Comparison of ENCODE assay signal across 1 cellular context in the genomic region with DNA sequence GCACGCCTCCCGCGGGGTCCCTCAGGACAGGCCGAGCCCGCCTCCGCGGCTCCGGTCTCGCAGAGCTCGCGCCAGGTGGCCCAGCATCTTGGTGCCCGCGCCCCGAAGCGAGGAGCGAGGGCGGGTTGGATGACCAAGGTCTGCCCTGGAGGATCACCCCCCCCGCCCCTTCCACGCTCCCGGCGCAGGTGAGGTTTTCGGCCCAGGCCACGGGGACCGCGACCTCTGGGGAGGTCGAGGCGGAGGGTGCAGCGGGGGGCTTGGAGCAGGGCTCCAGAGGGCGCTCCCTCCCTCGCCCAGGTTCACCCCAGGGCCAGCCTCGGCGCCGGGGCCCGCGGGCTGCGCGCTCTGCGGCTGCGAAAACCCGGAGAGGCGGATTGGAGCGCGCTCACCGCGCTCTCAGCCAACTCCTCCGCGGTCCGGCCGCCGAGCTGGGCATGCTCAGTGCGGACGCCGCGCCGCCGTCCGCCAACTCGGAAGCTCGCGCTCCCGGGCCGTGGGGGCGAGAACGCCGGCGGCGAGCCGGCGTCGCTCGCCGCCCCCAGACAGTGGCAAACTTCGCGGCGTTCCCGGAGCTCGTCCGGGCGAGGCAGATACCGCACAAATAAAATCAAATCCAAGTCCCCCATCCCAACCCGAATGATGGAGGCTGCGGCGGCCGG.
TF ChIP-seq lines count a peak whose summit lies in the region.

TSS of gene MED12L (plus strand) at position 438 of the 662 bp plus-strand sequence. CDS start 1,263 bp downstream, outside the sequence.

TF ChIP-seq in HepG2, 621 proteins besides CTCF, POLR2A, EP300 and RAD21 (continued from another document):
- TF ChIP-seq ZBTB33 (CRISPR knock-in tag; IDR thresholded peaks at IDR 0.05): no peak
- no peak for TF ChIP-seq ZNF567 (CRISPR knock-in tag; IDR thresholded peaks at IDR 0.05; ENCODE audit: borderline replicate concordance)
- TF ChIP-seq NFE2 (CRISPR knock-in tag; IDR thresholded peaks at IDR 0.05): no peak
- no peak; the same call in 1 of the 2 replicates for TF ChIP-seq ZNF83 (CRISPR knock-in tag; IDR thresholded peaks at IDR 0.05; ENCODE audit: borderline replicate concordance)
- no peak for TF ChIP-seq ZBTB8A (CRISPR knock-in tag; IDR thresholded peaks at IDR 0.05; ENCODE audit: borderline replicate concordance, low read depth)
- TF ChIP-seq, protein P1, sequence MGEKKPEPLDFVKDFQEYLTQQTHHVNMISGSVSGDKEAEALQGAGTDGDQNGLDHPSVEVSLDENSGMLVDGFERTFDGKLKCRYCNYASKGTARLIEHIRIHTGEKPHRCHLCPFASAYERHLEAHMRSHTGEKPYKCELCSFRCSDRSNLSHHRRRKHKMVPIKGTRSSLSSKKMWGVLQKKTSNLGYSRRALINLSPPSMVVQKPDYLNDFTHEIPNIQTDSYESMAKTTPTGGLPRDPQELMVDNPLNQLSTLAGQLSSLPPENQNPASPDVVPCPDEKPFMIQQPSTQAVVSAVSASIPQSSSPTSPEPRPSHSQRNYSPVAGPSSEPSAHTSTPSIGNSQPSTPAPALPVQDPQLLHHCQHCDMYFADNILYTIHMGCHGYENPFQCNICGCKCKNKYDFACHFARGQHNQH (CRISPR knock-in tag; IDR thresholded peaks at IDR 0.05): no peak
- TF ChIP-seq ZNF775 (CRISPR knock-in tag; IDR thresholded peaks at IDR 0.05; ENCODE audit: borderline replicate concordance): no peak
- TF ChIP-seq MAF1 (CRISPR knock-in tag; IDR thresholded peaks at IDR 0.05; ENCODE audit: borderline replicate concordance): 0 out of 2 replicates have a peak, but pooled peaks have one; percentile 65
- peak; percentile 13 for TF ChIP-seq ASH2L (IDR thresholded peaks at IDR 0.05; ENCODE audit: insufficient read length, low read depth, low read length)
- TF ChIP-seq, protein P2, sequence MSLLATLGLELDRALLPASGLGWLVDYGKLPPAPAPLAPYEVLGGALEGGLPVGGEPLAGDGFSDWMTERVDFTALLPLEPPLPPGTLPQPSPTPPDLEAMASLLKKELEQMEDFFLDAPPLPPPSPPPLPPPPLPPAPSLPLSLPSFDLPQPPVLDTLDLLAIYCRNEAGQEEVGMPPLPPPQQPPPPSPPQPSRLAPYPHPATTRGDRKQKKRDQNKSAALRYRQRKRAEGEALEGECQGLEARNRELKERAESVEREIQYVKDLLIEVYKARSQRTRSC (CRISPR knock-in tag; IDR thresholded peaks at IDR 0.05; ENCODE audit: low read depth): no peak
- TF ChIP-seq SP4 (CRISPR knock-in tag; IDR thresholded peaks at IDR 0.05): no peak
- no peak for TF ChIP-seq ZNF251 (CRISPR knock-in tag; IDR thresholded peaks at IDR 0.05)
- 0 out of 2 replicates have a peak, but pooled peaks have one; percentile 26 for TF ChIP-seq MAZ (IDR thresholded peaks at IDR 0.05; ENCODE audit: borderline replicate concordance, low read depth, low read length)
- peak; percentile 83 for TF ChIP-seq MAZ (CRISPR knock-in tag; IDR thresholded peaks at IDR 0.05; ENCODE audit: low read depth)
- peak; percentile 50; the same call in 1 of the 2 replicates for TF ChIP-seq TBX2 (CRISPR knock-in tag; IDR thresholded peaks at IDR 0.05; ENCODE audit: borderline replicate concordance)
- no peak for TF ChIP-seq REL (CRISPR knock-in tag; conservative IDR thresholded peaks at IDR 0.05)
- TF ChIP-seq SNAI1 (CRISPR knock-in tag; IDR thresholded peaks at IDR 0.05; ENCODE audit: borderline replicate concordance): no peak
- TF ChIP-seq ZNF354B (CRISPR knock-in tag; IDR thresholded peaks at IDR 0.05): peak; percentile 57; the same call in 1 of the 2 replicates
- TF ChIP-seq, protein P3, sequence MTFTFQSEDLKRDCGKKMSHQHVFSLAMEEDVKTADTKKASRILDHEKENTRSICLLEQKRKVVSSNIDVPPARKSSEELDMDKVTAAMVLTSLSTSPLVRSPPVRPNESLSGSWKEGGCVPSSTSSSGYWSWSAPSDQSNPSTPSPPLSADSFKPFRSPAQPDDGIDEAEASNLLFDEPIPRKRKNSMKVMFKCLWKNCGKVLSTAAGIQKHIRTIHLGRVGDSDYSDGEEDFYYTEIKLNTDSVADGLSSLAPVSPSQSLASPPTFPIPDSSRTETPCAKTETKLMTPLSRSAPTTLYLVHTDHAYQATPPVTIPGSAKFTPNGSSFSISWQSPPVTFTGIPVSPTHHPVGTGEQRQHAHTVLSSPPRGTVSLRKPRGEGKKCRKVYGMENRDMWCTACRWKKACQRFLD (CRISPR knock-in tag; IDR thresholded peaks at IDR 0.05; ENCODE audit: borderline replicate concordance): no peak
- TF ChIP-seq, protein P4, sequence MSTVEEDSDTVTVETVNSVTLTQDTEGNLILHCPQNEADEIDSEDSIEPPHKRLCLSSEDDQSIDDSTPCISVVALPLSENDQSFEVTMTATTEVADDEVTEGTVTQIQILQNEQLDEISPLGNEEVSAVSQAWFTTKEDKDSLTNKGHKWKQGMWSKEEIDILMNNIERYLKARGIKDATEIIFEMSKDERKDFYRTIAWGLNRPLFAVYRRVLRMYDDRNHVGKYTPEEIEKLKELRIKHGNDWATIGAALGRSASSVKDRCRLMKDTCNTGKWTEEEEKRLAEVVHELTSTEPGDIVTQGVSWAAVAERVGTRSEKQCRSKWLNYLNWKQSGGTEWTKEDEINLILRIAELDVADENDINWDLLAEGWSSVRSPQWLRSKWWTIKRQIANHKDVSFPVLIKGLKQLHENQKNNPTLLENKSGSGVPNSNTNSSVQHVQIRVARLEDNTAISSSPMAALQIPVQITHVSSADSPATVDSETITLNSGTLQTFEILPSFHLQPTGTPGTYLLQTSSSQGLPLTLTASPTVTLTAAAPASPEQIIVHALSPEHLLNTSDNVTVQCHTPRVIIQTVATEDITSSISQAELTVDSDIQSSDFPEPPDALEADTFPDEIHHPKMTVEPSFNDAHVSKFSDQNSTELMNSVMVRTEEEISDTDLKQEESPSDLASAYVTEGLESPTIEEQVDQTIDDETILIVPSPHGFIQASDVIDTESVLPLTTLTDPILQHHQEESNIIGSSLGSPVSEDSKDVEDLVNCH (CRISPR knock-in tag; IDR thresholded peaks at IDR 0.05): no peak
- TF ChIP-seq TMF1 (CRISPR knock-in tag; IDR thresholded peaks at IDR 0.05; ENCODE audit: low read depth): no peak
- TF ChIP-seq KLF13 (CRISPR knock-in tag; IDR thresholded peaks at IDR 0.05): no peak
- TF ChIP-seq ZNF562 (CRISPR knock-in tag; IDR thresholded peaks at IDR 0.05; ENCODE audit: borderline replicate concordance): no peak
- TF ChIP-seq HNRNPUL1 (IDR thresholded peaks at IDR 0.05; ENCODE audit: low read depth, low read length): no peak
- no peak for TF ChIP-seq TRIM22 (IDR thresholded peaks at IDR 0.05)
- TF ChIP-seq ZBTB49 (CRISPR knock-in tag; IDR thresholded peaks at IDR 0.05; ENCODE audit: borderline replicate concordance): no peak
- peak; percentile 25; the same call in 1 of the 2 replicates for TF ChIP-seq KMT2B (CRISPR knock-in tag; IDR thresholded peaks at IDR 0.05)
- TF ChIP-seq, protein P5, sequence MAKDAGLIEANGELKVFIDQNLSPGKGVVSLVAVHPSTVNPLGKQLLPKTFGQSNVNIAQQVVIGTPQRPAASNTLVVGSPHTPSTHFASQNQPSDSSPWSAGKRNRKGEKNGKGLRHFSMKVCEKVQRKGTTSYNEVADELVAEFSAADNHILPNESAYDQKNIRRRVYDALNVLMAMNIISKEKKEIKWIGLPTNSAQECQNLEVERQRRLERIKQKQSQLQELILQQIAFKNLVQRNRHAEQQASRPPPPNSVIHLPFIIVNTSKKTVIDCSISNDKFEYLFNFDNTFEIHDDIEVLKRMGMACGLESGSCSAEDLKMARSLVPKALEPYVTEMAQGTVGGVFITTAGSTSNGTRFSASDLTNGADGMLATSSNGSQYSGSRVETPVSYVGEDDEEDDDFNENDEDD (CRISPR knock-in tag; IDR thresholded peaks at IDR 0.05; ENCODE audit: borderline replicate concordance): peak; percentile 80; the same call in 1 of the 2 replicates
- no peak for TF ChIP-seq JDP2 (CRISPR knock-in tag; IDR thresholded peaks at IDR 0.05; ENCODE audit: borderline replicate concordance)
- peak; percentile 58; the same call in 1 of the 2 replicates for TF ChIP-seq KAT8 (CRISPR knock-in tag; IDR thresholded peaks at IDR 0.05)
- TF ChIP-seq IKZF1 (IDR thresholded peaks at IDR 0.05): no peak
